ENCODE assay signal across 31 cellular contexts in the genomic region with DNA sequence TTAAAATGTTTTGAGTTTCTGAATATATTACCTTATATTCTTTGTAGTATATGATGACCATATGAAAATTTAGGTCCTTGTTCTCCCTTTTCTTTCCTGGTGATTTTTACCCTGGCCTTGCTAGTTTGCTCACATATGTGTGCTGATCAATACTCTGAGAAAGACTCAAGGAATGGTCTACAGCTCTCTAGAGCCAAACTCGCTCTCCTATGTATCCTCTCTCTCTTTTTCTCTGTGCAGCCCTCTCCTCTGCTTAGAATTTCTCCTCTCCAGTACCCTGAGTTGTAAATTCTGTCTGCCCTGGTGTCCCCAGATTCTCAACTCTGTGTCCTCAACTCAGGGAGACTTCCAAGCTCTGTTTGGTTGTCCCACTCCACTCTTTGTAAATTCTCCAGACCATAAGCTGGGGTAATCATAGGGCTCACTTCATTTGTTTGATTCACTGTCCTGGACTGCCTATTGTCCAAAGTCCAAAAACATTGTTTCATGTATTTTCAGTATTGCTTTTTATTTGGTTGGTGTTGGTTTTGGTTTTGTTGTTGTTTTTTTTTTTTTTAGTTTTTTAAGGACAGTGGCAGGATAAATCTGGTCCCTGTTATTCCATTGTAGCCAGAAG. TPM values are rescaled to one million over a fixed set of nuclear protein-coding genes. Genes with fewer than 3 reads are reported as not detected.
"Had no signal": no experiment of that assay in that cellular context is flagged by ENCODE, and none has a peak within 500 bp of the region (broad histone marks: within the 10 kb centered on the region; RNA-seq: fewer than 3 reads in every experiment).

No MANE protein-coding gene starts in this region.

- ATAC-seq: effector memory CD8-positive, alpha-beta T cell; gastrocnemius medialis; heart right ventricle; psoas muscle; sciatic nerve; stimulated activated memory B cell treated with anti-CD40 and anti-IgM and Interleukin-4, amounts not matched to agents 10 μg/mL and 1 μg/mL and 100 μg/mL, for 72 hours; stimulated activated naive CD8-positive, alpha-beta T cell treated with anti-CD3 and anti-CD28 coated beads, Interleukin-15, amount 100 ng/mL, for 72 hours; upper lobe of right lung had no signal

- H3K4me1 Mint-ChIP-seq: naive B cell; nephron; stimulated activated memory B cell treated with anti-CD40 and anti-IgM and Interleukin-4, amounts not matched to agents 10 μg/mL and 1 μg/mL and 100 μg/mL, for 72 hours; stimulated activated naive CD8-positive, alpha-beta T cell treated with anti-CD3 and anti-CD28 coated beads, Interleukin-15, amount 100 ng/mL, for 72 hours had no signal

- H3K9ac ChIP-seq: parathyroid adenoma had no signal

- H3K27me3 ChIP-seq: esophagus muscularis mucosa, heart right ventricle, spleen, testis, tibial nerve, upper lobe of right lung, vagina had no signal

- H3K4me3 Mint-ChIP-seq: dendritic cell treated with granulocyte-macrophage colony-stimulating factor and Interleukin-4, amounts not matched to agents 40 ng/mL and 50 ng/mL, for 4 days; effector memory CD8-positive, alpha-beta T cell; naive B cell; nephron; stimulated activated memory B cell treated with anti-CD40 and anti-IgM and Interleukin-4, amounts not matched to agents 10 μg/mL and 1 μg/mL and 100 μg/mL, for 72 hours; stimulated activated naive CD8-positive, alpha-beta T cell treated with anti-CD3 and anti-CD28 coated beads, Interleukin-15, amount 100 ng/mL, for 72 hours had no signal

- H3K9me3 ChIP-seq: gastrocnemius medialis, psoas muscle, testis, vagina had no signal

- H3K27ac ChIP-seq: epithelial cell of prostate, esophagus muscularis mucosa, gastrocnemius medialis, heart right ventricle, left ventricle myocardium inferior, parathyroid adenoma, psoas muscle, spleen, testis, tibial nerve, upper lobe of right lung, vagina had no signal

- H3K27ac Mint-ChIP-seq: dendritic cell treated with granulocyte-macrophage colony-stimulating factor and Interleukin-4, amounts not matched to agents 40 ng/mL and 50 ng/mL, for 4 days; effector memory CD8-positive, alpha-beta T cell; naive B cell; nephron; stimulated activated memory B cell treated with anti-CD40 and anti-IgM and Interleukin-4, amounts not matched to agents 10 μg/mL and 1 μg/mL and 100 μg/mL, for 72 hours; stimulated activated naive CD8-positive, alpha-beta T cell treated with anti-CD3 and anti-CD28 coated beads, Interleukin-15, amount 100 ng/mL, for 72 hours had no signal

- H3K4me3 ChIP-seq: esophagus muscularis mucosa, gastrocnemius medialis, heart right ventricle, left ventricle myocardium inferior, lung, psoas muscle, spleen, testis, tibial nerve, upper lobe of right lung, vagina had no signal

- H3K36me3 Mint-ChIP-seq: stimulated activated memory B cell treated with anti-CD40 and anti-IgM and Interleukin-4, amounts not matched to agents 10 μg/mL and 1 μg/mL and 100 μg/mL, for 72 hours had no signal

- H3K27me3 Mint-ChIP-seq: effector memory CD8-positive, alpha-beta T cell; naive B cell; stimulated activated memory B cell treated with anti-CD40 and anti-IgM and Interleukin-4, amounts not matched to agents 10 μg/mL and 1 μg/mL and 100 μg/mL, for 72 hours; stimulated activated naive CD8-positive, alpha-beta T cell treated with anti-CD3 and anti-CD28 coated beads, Interleukin-15, amount 100 ng/mL, for 72 hours had no signal

- H2AFZ ChIP-seq: parathyroid adenoma had no signal

- DNase-seq: effector memory CD8-positive, alpha-beta T cell; gastrocnemius medialis; heart right ventricle; islet precursor cell; left ventricle myocardium inferior; mesenchymal stem cell; midbrain; naive B cell; psoas muscle; retina; spleen; stimulated activated CD4-positive, alpha-beta T cell treated with anti-CD3 and anti-CD28 coated beads, Interleukin-15, amount 100 ng/mL, for 24 hours; stimulated activated CD4-positive, alpha-beta T cell treated with anti-CD3 and anti-CD28 coated beads, Interleukin-1b, Interleukin-23, amount 100 ng/mL, for 48 hours; stimulated activated CD4-positive, alpha-beta T cell treated with anti-CD3 and anti-CD28 coated beads, Interleukin-4, amount 100 ng/mL, for 24 hours; stimulated activated naive CD8-positive, alpha-beta T cell treated with anti-CD3 and anti-CD28 coated beads, Interleukin-15, amount 100 ng/mL, for 72 hours; testis; upper lobe of right lung had no signal

- H3K36me3 ChIP-seq: esophagus muscularis mucosa, gastrocnemius medialis, heart right ventricle, spleen, tibial nerve, upper lobe of right lung, vagina had no signal

- H3K4me1 ChIP-seq: esophagus muscularis mucosa, gastrocnemius medialis, heart right ventricle, left ventricle myocardium inferior, parathyroid adenoma, psoas muscle, spleen, testis, tibial nerve, upper lobe of right lung, vagina had no signal

- H3K79me2 ChIP-seq: parathyroid adenoma had no signal

RNA-seq across cellular contexts. Expression of a gene that starts 41.0 kb away (rescaled TPM):
- total RNA-seq: fibroblast of villous mesenchyme, heart right ventricle, left ventricle myocardium inferior, omental fat pad, psoas muscle, skeletal muscle tissue, spleen, subcutaneous adipose tissue, tibial nerve had no signal
- polyA plus RNA-seq: heart right ventricle, spleen had no signal

RNA-seq across cellular contexts. Expression of a gene that starts 41.4 kb away (rescaled TPM):
- total RNA-seq: esophagus muscularis mucosa, gastrocnemius medialis, heart right ventricle, left ventricle myocardium inferior, omental fat pad, psoas muscle, sciatic nerve, spleen, subcutaneous adipose tissue, tibial nerve had no signal
- polyA plus RNA-seq: heart right ventricle, psoas muscle, spleen had no signal
